In the genomic region with DNA sequence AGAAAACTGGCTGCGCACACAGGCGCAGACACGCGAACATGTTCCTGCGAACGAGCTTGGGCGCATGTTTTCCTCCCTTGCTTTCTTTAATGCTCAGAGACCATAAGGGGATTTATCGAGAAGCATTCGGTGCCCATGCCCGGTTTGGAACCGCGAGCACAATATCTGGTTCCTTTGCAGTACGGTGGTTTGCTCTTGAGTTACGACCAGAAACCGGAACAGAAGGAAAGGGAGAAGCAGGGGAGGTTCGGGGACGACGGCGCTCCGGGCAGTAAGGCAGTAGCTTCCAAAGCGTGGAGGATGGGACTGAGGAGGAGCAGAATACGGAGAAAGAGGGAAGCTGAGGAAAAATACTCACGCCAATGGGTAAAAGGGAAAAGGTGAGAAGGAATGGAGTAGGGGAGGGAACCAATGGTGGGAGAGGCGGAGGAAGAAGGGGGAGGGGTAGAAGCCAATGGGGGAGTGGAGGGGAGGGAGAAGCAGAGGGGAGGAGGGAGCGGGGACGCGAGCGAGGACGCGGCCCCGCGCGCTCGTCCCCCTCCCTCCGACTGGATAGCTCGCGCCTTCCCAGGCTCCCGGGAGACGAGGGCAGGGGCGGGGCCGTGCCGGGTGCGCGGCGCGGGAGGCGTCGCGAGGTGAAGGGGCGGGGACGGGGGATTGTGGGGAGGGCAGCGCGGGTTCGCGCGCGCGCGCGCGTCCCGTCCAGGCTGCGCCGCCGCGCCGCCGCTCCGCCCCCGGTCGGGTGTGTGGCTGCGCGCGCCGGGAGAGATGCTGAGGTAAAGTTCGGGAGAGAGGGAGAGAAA, we compare ENCODE assay signal across 1 cellular context.
TF ChIP-seq lines count a peak whose summit lies in the region.

No MANE protein-coding gene starts in this region.

TF ChIP-seq in HepG2, 621 proteins besides CTCF, POLR2A, EP300 and RAD21 (continued from another document and continues in another):
- TF ChIP-seq ZNF775 (CRISPR knock-in tag; IDR thresholded peaks at IDR 0.05; ENCODE audit: borderline replicate concordance): peak; percentile 100
- no peak for TF ChIP-seq ZFP62 (CRISPR knock-in tag; IDR thresholded peaks at IDR 0.05)
- TF ChIP-seq, protein P1, sequence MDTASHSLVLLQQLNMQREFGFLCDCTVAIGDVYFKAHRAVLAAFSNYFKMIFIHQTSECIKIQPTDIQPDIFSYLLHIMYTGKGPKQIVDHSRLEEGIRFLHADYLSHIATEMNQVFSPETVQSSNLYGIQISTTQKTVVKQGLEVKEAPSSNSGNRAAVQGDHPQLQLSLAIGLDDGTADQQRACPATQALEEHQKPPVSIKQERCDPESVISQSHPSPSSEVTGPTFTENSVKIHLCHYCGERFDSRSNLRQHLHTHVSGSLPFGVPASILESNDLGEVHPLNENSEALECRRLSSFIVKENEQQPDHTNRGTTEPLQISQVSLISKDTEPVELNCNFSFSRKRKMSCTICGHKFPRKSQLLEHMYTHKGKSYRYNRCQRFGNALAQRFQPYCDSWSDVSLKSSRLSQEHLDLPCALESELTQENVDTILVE (CRISPR knock-in tag; IDR thresholded peaks at IDR 0.05): peak; percentile 29
- TF ChIP-seq ZNF75D (CRISPR knock-in tag; IDR thresholded peaks at IDR 0.05; ENCODE audit: borderline replicate concordance): no peak
- TF ChIP-seq KLF16 (CRISPR knock-in tag; IDR thresholded peaks at IDR 0.05): peak in 1 of 2 experiments; percentile 76; a peak in 1 of 4 replicates
- TF ChIP-seq, protein P2, sequence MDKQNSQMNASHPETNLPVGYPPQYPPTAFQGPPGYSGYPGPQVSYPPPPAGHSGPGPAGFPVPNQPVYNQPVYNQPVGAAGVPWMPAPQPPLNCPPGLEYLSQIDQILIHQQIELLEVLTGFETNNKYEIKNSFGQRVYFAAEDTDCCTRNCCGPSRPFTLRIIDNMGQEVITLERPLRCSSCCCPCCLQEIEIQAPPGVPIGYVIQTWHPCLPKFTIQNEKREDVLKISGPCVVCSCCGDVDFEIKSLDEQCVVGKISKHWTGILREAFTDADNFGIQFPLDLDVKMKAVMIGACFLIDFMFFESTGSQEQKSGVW (CRISPR knock-in tag; IDR thresholded peaks at IDR 0.05; ENCODE audit: borderline replicate concordance): no peak; the same call in 1 of the 2 replicates
- 0 out of 2 replicates have a peak, but pooled peaks have one; percentile 44 for TF ChIP-seq ZNF772 (CRISPR knock-in tag; IDR thresholded peaks at IDR 0.05)
- TF ChIP-seq, protein P3, sequence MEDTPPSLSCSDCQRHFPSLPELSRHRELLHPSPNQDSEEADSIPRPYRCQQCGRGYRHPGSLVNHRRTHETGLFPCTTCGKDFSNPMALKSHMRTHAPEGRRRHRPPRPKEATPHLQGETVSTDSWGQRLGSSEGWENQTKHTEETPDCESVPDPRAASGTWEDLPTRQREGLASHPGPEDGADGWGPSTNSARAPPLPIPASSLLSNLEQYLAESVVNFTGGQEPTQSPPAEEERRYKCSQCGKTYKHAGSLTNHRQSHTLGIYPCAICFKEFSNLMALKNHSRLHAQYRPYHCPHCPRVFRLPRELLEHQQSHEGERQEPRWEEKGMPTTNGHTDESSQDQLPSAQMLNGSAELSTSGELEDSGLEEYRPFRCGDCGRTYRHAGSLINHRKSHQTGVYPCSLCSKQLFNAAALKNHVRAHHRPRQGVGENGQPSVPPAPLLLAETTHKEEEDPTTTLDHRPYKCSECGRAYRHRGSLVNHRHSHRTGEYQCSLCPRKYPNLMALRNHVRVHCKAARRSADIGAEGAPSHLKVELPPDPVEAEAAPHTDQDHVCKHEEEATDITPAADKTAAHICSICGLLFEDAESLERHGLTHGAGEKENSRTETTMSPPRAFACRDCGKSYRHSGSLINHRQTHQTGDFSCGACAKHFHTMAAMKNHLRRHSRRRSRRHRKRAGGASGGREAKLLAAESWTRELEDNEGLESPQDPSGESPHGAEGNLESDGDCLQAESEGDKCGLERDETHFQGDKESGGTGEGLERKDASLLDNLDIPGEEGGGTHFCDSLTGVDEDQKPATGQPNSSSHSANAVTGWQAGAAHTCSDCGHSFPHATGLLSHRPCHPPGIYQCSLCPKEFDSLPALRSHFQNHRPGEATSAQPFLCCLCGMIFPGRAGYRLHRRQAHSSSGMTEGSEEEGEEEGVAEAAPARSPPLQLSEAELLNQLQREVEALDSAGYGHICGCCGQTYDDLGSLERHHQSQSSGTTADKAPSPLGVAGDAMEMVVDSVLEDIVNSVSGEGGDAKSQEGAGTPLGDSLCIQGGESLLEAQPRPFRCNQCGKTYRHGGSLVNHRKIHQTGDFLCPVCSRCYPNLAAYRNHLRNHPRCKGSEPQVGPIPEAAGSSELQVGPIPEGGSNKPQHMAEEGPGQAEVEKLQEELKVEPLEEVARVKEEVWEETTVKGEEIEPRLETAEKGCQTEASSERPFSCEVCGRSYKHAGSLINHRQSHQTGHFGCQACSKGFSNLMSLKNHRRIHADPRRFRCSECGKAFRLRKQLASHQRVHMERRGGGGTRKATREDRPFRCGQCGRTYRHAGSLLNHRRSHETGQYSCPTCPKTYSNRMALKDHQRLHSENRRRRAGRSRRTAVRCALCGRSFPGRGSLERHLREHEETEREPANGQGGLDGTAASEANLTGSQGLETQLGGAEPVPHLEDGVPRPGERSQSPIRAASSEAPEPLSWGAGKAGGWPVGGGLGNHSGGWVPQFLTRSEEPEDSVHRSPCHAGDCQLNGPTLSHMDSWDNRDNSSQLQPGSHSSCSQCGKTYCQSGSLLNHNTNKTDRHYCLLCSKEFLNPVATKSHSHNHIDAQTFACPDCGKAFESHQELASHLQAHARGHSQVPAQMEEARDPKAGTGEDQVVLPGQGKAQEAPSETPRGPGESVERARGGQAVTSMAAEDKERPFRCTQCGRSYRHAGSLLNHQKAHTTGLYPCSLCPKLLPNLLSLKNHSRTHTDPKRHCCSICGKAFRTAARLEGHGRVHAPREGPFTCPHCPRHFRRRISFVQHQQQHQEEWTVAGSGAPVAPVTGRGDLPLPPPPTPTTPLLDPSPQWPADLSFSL (CRISPR knock-in tag; IDR thresholded peaks at IDR 0.05): no peak
- TF ChIP-seq ZSCAN12 (CRISPR knock-in tag; IDR thresholded peaks at IDR 0.05): no peak
- TF ChIP-seq, protein P4, sequence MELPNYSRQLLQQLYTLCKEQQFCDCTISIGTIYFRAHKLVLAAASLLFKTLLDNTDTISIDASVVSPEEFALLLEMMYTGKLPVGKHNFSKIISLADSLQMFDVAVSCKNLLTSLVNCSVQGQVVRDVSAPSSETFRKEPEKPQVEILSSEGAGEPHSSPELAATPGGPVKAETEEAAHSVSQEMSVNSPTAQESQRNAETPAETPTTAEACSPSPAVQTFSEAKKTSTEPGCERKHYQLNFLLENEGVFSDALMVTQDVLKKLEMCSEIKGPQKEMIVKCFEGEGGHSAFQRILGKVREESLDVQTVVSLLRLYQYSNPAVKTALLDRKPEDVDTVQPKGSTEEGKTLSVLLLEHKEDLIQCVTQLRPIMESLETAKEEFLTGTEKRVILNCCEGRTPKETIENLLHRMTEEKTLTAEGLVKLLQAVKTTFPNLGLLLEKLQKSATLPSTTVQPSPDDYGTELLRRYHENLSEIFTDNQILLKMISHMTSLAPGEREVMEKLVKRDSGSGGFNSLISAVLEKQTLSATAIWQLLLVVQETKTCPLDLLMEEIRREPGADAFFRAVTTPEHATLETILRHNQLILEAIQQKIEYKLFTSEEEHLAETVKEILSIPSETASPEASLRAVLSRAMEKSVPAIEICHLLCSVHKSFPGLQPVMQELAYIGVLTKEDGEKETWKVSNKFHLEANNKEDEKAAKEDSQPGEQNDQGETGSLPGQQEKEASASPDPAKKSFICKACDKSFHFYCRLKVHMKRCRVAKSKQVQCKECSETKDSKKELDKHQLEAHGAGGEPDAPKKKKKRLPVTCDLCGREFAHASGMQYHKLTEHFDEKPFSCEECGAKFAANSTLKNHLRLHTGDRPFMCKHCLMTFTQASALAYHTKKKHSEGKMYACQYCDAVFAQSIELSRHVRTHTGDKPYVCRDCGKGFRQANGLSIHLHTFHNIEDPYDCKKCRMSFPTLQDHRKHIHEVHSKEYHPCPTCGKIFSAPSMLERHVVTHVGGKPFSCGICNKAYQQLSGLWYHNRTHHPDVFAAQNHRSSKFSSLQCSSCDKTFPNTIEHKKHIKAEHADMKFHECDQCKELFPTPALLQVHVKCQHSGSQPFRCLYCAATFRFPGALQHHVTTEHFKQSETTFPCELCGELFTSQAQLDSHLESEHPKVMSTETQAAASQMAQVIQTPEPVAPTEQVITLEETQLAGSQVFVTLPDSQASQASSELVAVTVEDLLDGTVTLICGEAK (IDR thresholded peaks at IDR 0.05): peak; percentile 29; the same call in 1 of the 2 replicates
- TF ChIP-seq, protein P4 (CRISPR knock-in tag; IDR thresholded peaks at IDR 0.05): peak; percentile 71; the same call in 1 of the 2 replicates
- TF ChIP-seq FOXJ3 (CRISPR knock-in tag; IDR thresholded peaks at IDR 0.05; ENCODE audit: borderline replicate concordance): no peak
- TF ChIP-seq, protein P5, sequence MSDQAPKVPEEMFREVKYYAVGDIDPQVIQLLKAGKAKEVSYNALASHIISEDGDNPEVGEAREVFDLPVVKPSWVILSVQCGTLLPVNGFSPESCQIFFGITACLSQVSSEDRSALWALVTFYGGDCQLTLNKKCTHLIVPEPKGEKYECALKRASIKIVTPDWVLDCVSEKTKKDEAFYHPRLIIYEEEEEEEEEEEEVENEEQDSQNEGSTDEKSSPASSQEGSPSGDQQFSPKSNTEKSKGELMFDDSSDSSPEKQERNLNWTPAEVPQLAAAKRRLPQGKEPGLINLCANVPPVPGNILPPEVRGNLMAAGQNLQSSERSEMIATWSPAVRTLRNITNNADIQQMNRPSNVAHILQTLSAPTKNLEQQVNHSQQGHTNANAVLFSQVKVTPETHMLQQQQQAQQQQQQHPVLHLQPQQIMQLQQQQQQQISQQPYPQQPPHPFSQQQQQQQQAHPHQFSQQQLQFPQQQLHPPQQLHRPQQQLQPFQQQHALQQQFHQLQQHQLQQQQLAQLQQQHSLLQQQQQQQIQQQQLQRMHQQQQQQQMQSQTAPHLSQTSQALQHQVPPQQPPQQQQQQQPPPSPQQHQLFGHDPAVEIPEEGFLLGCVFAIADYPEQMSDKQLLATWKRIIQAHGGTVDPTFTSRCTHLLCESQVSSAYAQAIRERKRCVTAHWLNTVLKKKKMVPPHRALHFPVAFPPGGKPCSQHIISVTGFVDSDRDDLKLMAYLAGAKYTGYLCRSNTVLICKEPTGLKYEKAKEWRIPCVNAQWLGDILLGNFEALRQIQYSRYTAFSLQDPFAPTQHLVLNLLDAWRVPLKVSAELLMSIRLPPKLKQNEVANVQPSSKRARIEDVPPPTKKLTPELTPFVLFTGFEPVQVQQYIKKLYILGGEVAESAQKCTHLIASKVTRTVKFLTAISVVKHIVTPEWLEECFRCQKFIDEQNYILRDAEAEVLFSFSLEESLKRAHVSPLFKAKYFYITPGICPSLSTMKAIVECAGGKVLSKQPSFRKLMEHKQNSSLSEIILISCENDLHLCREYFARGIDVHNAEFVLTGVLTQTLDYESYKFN (CRISPR knock-in tag; conservative IDR thresholded peaks at IDR 0.05): peak; percentile 64
- no peak; the same call in none of the 2 replicates for TF ChIP-seq SAFB2 (CRISPR knock-in tag; IDR thresholded peaks at IDR 0.05; ENCODE audit: borderline replicate concordance, low read depth)
- TF ChIP-seq PAF1 (CRISPR knock-in tag; IDR thresholded peaks at IDR 0.05): no peak
- TF ChIP-seq ZKSCAN8 (CRISPR knock-in tag; IDR thresholded peaks at IDR 0.05; ENCODE audit: borderline replicate concordance): no peak
- TF ChIP-seq TAF1 (CRISPR knock-in tag; IDR thresholded peaks at IDR 0.05): peak; percentile 73
- TF ChIP-seq, protein P6, sequence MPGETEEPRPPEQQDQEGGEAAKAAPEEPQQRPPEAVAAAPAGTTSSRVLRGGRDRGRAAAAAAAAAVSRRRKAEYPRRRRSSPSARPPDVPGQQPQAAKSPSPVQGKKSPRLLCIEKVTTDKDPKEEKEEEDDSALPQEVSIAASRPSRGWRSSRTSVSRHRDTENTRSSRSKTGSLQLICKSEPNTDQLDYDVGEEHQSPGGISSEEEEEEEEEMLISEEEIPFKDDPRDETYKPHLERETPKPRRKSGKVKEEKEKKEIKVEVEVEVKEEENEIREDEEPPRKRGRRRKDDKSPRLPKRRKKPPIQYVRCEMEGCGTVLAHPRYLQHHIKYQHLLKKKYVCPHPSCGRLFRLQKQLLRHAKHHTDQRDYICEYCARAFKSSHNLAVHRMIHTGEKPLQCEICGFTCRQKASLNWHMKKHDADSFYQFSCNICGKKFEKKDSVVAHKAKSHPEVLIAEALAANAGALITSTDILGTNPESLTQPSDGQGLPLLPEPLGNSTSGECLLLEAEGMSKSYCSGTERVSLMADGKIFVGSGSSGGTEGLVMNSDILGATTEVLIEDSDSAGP (CRISPR knock-in tag; IDR thresholded peaks at IDR 0.05; ENCODE audit: borderline replicate concordance): peak; percentile 82
- TF ChIP-seq GLI4 (CRISPR knock-in tag; IDR thresholded peaks at IDR 0.05; ENCODE audit: borderline replicate concordance): peak; percentile 96; the same call in 1 of the 2 replicates
- no peak for TF ChIP-seq ZNF101 (CRISPR knock-in tag; IDR thresholded peaks at IDR 0.05; ENCODE audit: borderline replicate concordance, low read depth)
- peak; percentile 10; the same call in 1 of the 2 replicates for TF ChIP-seq ZNF138 (CRISPR knock-in tag; IDR thresholded peaks at IDR 0.05; ENCODE audit: low read depth)
- peak; percentile 16; the same call in 1 of the 2 replicates for TF ChIP-seq SOX5 (CRISPR knock-in tag; IDR thresholded peaks at IDR 0.05; ENCODE audit: borderline replicate concordance)
- peak; percentile 55; the same call in 1 of the 2 replicates for TF ChIP-seq ZBTB38 (CRISPR knock-in tag; IDR thresholded peaks at IDR 0.05)
- TF ChIP-seq ZNF776 (CRISPR knock-in tag; IDR thresholded peaks at IDR 0.05): peak; percentile 49; the same call in 1 of the 2 replicates
